Comparison of ENCODE assay signal across 8 cellular contexts in the genomic region with DNA sequence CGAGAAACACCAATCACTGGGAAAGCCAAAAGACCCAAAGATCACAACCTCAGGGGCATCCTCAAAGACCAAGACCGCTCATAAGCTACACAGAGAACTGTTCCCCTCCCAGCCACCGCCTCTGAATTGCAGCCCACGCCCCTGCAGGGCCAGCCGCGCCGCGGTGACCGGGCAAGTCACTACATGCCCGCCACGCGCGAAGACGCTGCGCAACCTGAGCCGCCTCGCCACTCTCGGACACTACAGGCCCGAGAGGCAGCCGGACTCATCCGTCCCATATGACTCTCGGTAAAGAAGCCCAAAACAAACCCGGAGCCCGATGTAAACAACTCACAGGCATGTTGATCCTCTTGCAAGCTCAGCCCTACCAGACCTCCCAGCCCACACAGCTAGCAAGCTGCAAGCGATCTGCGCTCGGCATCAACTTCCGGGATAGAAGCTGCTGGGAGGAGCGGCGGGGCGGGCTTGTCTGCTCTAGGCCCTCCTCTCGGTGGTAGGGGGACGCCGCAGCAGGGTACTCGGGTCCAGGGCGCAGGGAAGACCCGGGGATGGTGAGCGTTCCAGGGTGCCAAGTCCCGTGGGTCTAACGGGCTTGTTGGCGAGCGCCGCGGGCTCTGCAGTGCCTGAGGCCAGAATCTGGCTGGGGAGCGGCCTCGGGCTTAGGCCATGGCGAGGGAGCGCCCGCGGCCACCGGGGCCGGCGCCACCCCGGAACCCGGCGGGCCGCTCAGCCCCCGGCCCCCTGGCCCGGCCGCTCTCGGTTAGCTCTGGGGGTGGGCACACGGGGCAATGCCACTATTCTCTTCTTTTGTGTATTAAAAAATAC. TPM values are rescaled to one million over a fixed set of nuclear protein-coding genes. Genes with fewer than 3 reads are reported as not detected.
DNase-seq lines count a peak whose midpoint lies in the region; ATAC-seq and TF ChIP-seq lines count a peak whose summit lies in the region.

A gene (minus strand): TSS at position 412 of the 825 bp plus-strand sequence. CDS start 72 bp downstream, at position 340.

- H2AFZ ChIP-seq in mammary epithelial cell (ENCODE audit: low read depth, low read length) (peak within 1 kb of the TSS; percentile 90), smooth muscle cell (ENCODE audit: low read depth) (peak within 1 kb of the TSS; percentile 86)

- intact Hi-C loops in mammary epithelial cell (cut with micrococcal nuclease): loop anchor here (2.0 kb wide), 8 partner anchors 20 to 246 kb away; a partner anchor contains a TSS

- dilution Hi-C loops in mammary epithelial cell (cut with HindIII; ENCODE audit: low sequenced_read_pairs): no loop called here

- peak within 1 kb of the TSS; percentile 88 for H3K4me3 ChIP-seq in AG04450 (ENCODE audit: low read depth, low read length)
- peak within 1 kb of the TSS; percentile 89 for H3K4me3 ChIP-seq in WI38 (ENCODE audit: low read depth, low read length)
- H3K4me3 ChIP-seq in mammary epithelial cell (replicated peaks in 1 of 3; ENCODE audit: insufficient read depth in 1 of 3, low read depth in 2 of 3, low read length in 3 of 3): peak within 1 kb of the TSS; percentile 89 to 93 (median 91)
- H3K4me3 ChIP-seq in smooth muscle cell: peak within 1 kb of the TSS; percentile 82

- TSS peak; percentile 55 for BruUV-seq in mammary epithelial cell (replicated peaks; lab: Mats Ljungman, UMichigan)

- H3K36me3 ChIP-seq in mammary epithelial cell (ENCODE audit: insufficient read depth, low read length) (peaks cover 11% of the 10 kb centered on the region), smooth muscle cell (ENCODE audit: low read depth) (peaks cover 7% of the 10 kb centered on the region)

- peak within 1 kb of the TSS; percentile 92 for H3K9ac ChIP-seq in mammary epithelial cell (ENCODE audit: insufficient read depth, low read length)
- peak within 1 kb of the TSS; percentile 93 for H3K9ac ChIP-seq in smooth muscle cell (ENCODE audit: low read depth)

- H3K27ac ChIP-seq in AG04450 (ENCODE audit: low read depth, low read length) (peak within 1 kb of the TSS; percentile 98), mammary epithelial cell (ENCODE audit: insufficient read depth, low read depth, low read length) (peak within 1 kb of the TSS; percentile 95), smooth muscle cell (ENCODE audit: low read depth) (peak within 1 kb of the TSS; percentile 97)

- no peaks in the 10 kb centered on the region for H4K20me1 ChIP-seq in mammary epithelial cell (ENCODE audit: insufficient read depth, low read length)
- peaks cover 31% of the 10 kb centered on the region for H4K20me1 ChIP-seq in smooth muscle cell (ENCODE audit: low read depth)

- TF ChIP-seq CTCF in AG04450 (IDR thresholded peaks at IDR 0.05; ENCODE audit: low read depth, low read length): no peak
- TF ChIP-seq CTCF in WI38 (IDR thresholded peaks at IDR 0.05; ENCODE audit: low read depth, low read length): no peak
- no peak for TF ChIP-seq CTCF in mammary epithelial cell (conservative IDR thresholded peaks at IDR 0.05 in 1 of 2, IDR thresholded peaks at IDR 0.05 in 1 of 2; ENCODE audit: extremely low read depth in 1 of 2, insufficient read depth in 1 of 2, low read depth in 1 of 2, low read length in 2 of 2)
- no peak for TF ChIP-seq CTCF in smooth muscle cell (IDR thresholded peaks at IDR 0.05; ENCODE audit: borderline replicate concordance, insufficient read depth, poor library complexity, severe bottlenecking)

- POLR2A ChIA-PET in AG04450 (lab: Yijun Ruan, JAX): interaction anchor here (0.5 to 1.9 kb wide), 23 partner anchors 8 to 418 kb away, joined by 3 to 17 read pairs (median 5); a partner anchor contains a TSS

- peak; percentile 94 for DNase-seq in AG04450 (ENCODE audit: low read depth, low spot score)
- DNase-seq in NCI-H2227 treated with DMSO at 0.1 percent for 48 hours (lab: John Stamatoyannopoulos, UW): peak; percentile 79
- peak; percentile 92 for DNase-seq in mammary epithelial cell
- DNase-seq in iPS-NIHi7 (ENCODE audit: extremely low spot score): peak; percentile 95
- DNase-seq in smooth muscle cell (lab: John Stamatoyannopoulos, UW; ENCODE audit: unreplicated experiment): peak; percentile 63

- H3K4me1 ChIP-seq in mammary epithelial cell (ENCODE audit: insufficient read depth, low read length) (peaks cover 3% of the 10 kb centered on the region), smooth muscle cell (ENCODE audit: low read depth) (peaks cover 10% of the 10 kb centered on the region)

- WGBS in mammary epithelial cell (ENCODE audit: low coverage, missing lambda C conversion rate): 1% methylated on average over 38 of the region's 62 CpGs
- WGBS in smooth muscle cell (ENCODE audit: low lambda C conversion rate): under 1% methylated on average over 62 of the region's 62 CpGs

- H3K79me2 ChIP-seq in mammary epithelial cell (ENCODE audit: insufficient read depth, low read length): peaks cover 33% of the 10 kb centered on the region
- peaks cover 37% of the 10 kb centered on the region for H3K79me2 ChIP-seq in smooth muscle cell (ENCODE audit: low read depth)

- H3K9me3 ChIP-seq in AG04450 (ENCODE audit: control insufficient read depth, insufficient read depth, low read length) (no peaks in the 10 kb centered on the region; the same call in 1 of the 2 replicates), mammary epithelial cell (replicated peaks; ENCODE audit: insufficient read depth, low read length) (no peaks in the 10 kb centered on the region), smooth muscle cell (replicated peaks; ENCODE audit: low read depth) (no peaks in the 10 kb centered on the region)

- CTCF ChIA-PET in AG04450 (lab: Charles Lee): interaction anchor here (0.5 to 0.6 kb wide), 2 partner anchors 67 to 761 kb away, joined by 3 to 4 read pairs; no protein-coding TSS in a partner anchor
- CTCF ChIA-PET in mammary epithelial cell (lab: Charles Lee; ENCODE audit: low non-redundant PET): no interaction called here

- peak within 1 kb of the TSS; percentile 74 for H3K4me2 ChIP-seq in mammary epithelial cell (ENCODE audit: insufficient read depth, low read depth, low read length)
- peak within 1 kb of the TSS; percentile 93 for H3K4me2 ChIP-seq in smooth muscle cell

- in situ Hi-C loops in mammary epithelial cell (cut with MboI; ENCODE audit: low sequenced_read_pairs in 2 of 2): loop anchor here in 1 of 2 donors (10.0 to 25.0 kb wide), 2 partner anchors 118 to 230 kb away; a partner anchor contains a TSS

- peak; percentile 91 for ATAC-seq in GM18909 (IDR thresholded peaks at IDR 0.05; ENCODE audit: poor library complexity, unreplicated experiment)
- ATAC-seq in HG03159 (IDR thresholded peaks at IDR 0.05; ENCODE audit: unreplicated experiment): peak; percentile 90

- no peaks in the 10 kb centered on the region for H3F3A ChIP-seq in smooth muscle cell (ENCODE audit: low read depth)

- no peaks in the 10 kb centered on the region for H3K27me3 ChIP-seq in AG04450 (ENCODE audit: control insufficient read depth, insufficient read depth, low read length)
- no peaks in the 10 kb centered on the region for H3K27me3 ChIP-seq in mammary epithelial cell (ENCODE audit: insufficient read depth, low read length)
- no peaks in the 10 kb centered on the region for H3K27me3 ChIP-seq in smooth muscle cell (ENCODE audit: low read depth)

RNA-seq across cellular contexts. Expression of the gene that starts here (rescaled TPM):
- 501 and 610 TPM in 2 replicates for polyA plus RNA-seq in AG04450 (2011; rRNA removed)
- polyA minus RNA-seq in AG04450 (2011; rRNA and poly(A)+ RNA removed): 47.0 and 86.3 TPM in 2 replicates
- total RNA-seq in mammary epithelial cell: 100 to 1,000 TPM in 1 of 2 donors, 10 to 100 TPM in 1; 40.5 to 141 TPM
- polyA plus RNA-seq in mammary epithelial cell: 113 TPM
- polyA minus RNA-seq in mammary epithelial cell: 17.6 TPM
- total RNA-seq in smooth muscle cell: 180 and 189 TPM in 2 replicates
- 641 and 660 TPM in 2 replicates for polyA plus RNA-seq in smooth muscle cell

Comparison
In these comparisons a context has a peak if more than half of its experiments do, and no peak if none do; other contexts are left out.
1. Peak in every context shown above with its lines: DNase-seq, ATAC-seq, H3K4me3 ChIP-seq and H3K27ac ChIP-seq.